Comparison of ENCODE assay signal across 8 cellular contexts in the genomic region with DNA sequence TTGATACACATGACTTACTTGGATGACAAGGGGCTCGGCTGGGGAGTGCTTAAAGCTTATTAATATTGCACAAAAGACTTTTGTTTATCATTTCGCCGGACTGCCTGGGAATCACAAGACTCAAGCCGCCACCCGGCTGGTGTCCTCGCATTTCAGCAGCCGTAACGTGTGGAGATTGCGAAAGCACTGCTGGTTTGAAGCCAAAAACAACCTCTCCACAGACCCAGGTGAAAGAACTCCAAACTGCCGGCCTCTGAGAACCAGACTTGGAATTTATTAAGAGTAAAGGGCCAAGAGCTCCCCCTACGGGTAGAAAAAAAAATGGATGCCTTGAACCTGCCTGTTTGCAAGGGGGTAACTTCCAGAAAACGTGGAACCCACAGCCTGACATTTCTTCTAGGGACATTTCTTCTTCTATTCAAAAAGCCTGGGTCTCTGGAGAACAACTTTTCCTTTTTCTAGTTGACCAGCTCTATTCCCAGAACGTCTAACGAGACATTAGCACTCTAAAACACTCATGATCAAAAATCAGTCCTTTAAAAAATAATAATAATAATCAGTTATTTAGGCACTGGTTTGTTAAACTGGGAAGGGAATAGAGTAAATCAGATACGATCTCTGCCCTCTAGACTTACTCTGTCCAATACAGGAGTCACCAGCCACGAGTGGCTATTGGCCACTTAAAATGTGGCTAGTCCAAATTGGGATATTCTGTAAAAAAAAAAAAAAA.
DNase-seq lines count a peak whose midpoint lies in the region; ATAC-seq and TF ChIP-seq lines count a peak whose summit lies in the region.

No MANE protein-coding gene starts in this region.

- CTCF ChIA-PET in WTC11 (lab: Charles Lee), result interaction anchor here (0.5 to 1.9 kb wide), 21 partner anchors 9 to 384 kb away, joined by 3 to 19 read pairs (median 3); a partner anchor contains a TSS

- H3K4me1 Mint-ChIP-seq in WTC11, result peaks cover 16% of the 10 kb centered on the region

- H3K9me3 Mint-ChIP-seq in WTC11, result no peaks in the 10 kb centered on the region

- H3K27ac ChIP-seq in upper lobe of left lung, result peak overlapping the region in 1 of 4 donors; percentile 17

- H3K4me3 ChIP-seq in mucosa of stomach (ENCODE audit: low read length), result no peak overlapping the region
- H3K4me3 ChIP-seq in upper lobe of left lung, result peak overlapping the region in 2 of 4 donors; percentile 12 to 14

- ATAC-seq in HG02884 (IDR thresholded peaks at IDR 0.05; ENCODE audit: unreplicated experiment) (peak; percentile 68), WTC11 (peak; percentile 88), upper lobe of left lung (ENCODE audit: low FRiP score in 2 of 2) (peak; percentile 76 to 87), GM21786 (IDR thresholded peaks at IDR 0.05; ENCODE audit: unreplicated experiment) (no peak)

- H3K9ac ChIP-seq in mucosa of stomach (ENCODE audit: low read length), result peak overlapping the region; percentile 7

- no peak overlapping the region for H3K27ac Mint-ChIP-seq in WTC11

- no peaks in the 10 kb centered on the region for H3K27me3 ChIP-seq in mucosa of stomach (ENCODE audit: control insufficient read depth, insufficient read depth, low read length)
- H3K27me3 ChIP-seq in upper lobe of left lung, result no peaks in the 10 kb centered on the region

- POLR2A ChIA-PET in WTC11 (lab: Charles Lee), result interaction anchor here (0.5 kb wide), 1 partner anchor 578 kb away, joined by 3 read pairs; no protein-coding TSS in a partner anchor

- peak overlapping the region; percentile 31 for H3K4me3 Mint-ChIP-seq in WTC11

- WGBS in upper lobe of left lung, 2 donors, result 9 to 17% methylated on average over 14 to 16 of the region's 16 CpGs

- TF ChIP-seq EP300 in upper lobe of left lung (IDR thresholded peaks at IDR 0.05), result peak in 1 of 4 donors; percentile 48

- H3K36me3 ChIP-seq in mucosa of stomach (ENCODE audit: control insufficient read depth, insufficient read depth, low read length) (no peaks in the 10 kb centered on the region), upper lobe of left lung (no peaks in the 10 kb centered on the region)

- peaks cover 7% of the 10 kb centered on the region for H3K4me1 ChIP-seq in mucosa of stomach (ENCODE audit: control insufficient read depth, insufficient read depth, low read length)
- H3K4me1 ChIP-seq in upper lobe of left lung, result peaks cover 3 to 12% (median 6%) of the 10 kb centered on the region in 4 donors

- H3K9me3 ChIP-seq in mucosa of stomach (ENCODE audit: control insufficient read depth, low read length) (no peaks in the 10 kb centered on the region), upper lobe of left lung (no peaks in the 10 kb centered on the region)

- no peaks in the 10 kb centered on the region for H3K36me3 Mint-ChIP-seq in WTC11

- DNase-seq in DMS53 (lab: John Stamatoyannopoulos, UW), result peak; percentile 98
- DNase-seq in NCI-H2171 (lab: John Stamatoyannopoulos, UW), result peak; percentile 90
- DNase-seq in WTC11 (ENCODE audit: low spot score), result peak; percentile 72
- DNase-seq in fibroblast of gingiva (ENCODE audit: low read depth), result peak; percentile 90
- peak in 1 of 2 donors; percentile 92 for DNase-seq in upper lobe of left lung

- peak; percentile 52 for TF ChIP-seq CTCF in WTC11 (IDR thresholded peaks at IDR 0.05)
- TF ChIP-seq CTCF in upper lobe of left lung (IDR thresholded peaks at IDR 0.05), result peak; percentile 43 to 80 (median 70)

- TF ChIP-seq POLR2A in upper lobe of left lung (IDR thresholded peaks at IDR 0.05), result no peak

- H3K27me3 Mint-ChIP-seq in WTC11 (ENCODE audit: low read depth), result no peaks in the 10 kb centered on the region; the same call in 1 of the 2 replicates

TF ChIP-seq in WTC11, 78 proteins besides CTCF, POLR2A, EP300 and RAD21:
- TF ChIP-seq GABPB1 (CRISPR knock-in tag; IDR thresholded peaks at IDR 0.05) (peak; percentile 55; the same call in 1 of the 2 replicates), GRHL2 (CRISPR knock-in tag; IDR thresholded peaks at IDR 0.05; ENCODE audit: insufficient replicate concordance, severe bottlenecking) (no peak), RORB (CRISPR knock-in tag; IDR thresholded peaks at IDR 0.05) (no peak)
- TF ChIP-seq, protein P1, sequence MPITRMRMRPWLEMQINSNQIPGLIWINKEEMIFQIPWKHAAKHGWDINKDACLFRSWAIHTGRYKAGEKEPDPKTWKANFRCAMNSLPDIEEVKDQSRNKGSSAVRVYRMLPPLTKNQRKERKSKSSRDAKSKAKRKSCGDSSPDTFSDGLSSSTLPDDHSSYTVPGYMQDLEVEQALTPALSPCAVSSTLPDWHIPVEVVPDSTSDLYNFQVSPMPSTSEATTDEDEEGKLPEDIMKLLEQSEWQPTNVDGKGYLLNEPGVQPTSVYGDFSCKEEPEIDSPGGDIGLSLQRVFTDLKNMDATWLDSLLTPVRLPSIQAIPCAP (CRISPR knock-in tag; IDR thresholded peaks at IDR 0.05), result no peak
